Comparison of ENCODE assay signal across 12 cellular contexts in genomic region chr17:76753061-76753961, GRCh38. TPM values are rescaled to one million over a fixed set of nuclear protein-coding genes. Genes with fewer than 3 reads are reported as not detected.
DNase-seq lines count a peak whose midpoint lies in the region; ATAC-seq and TF ChIP-seq lines count a peak whose summit lies in the region.
"Had no signal": no experiment of that assay in that cellular context is flagged by ENCODE, and none has a peak within 500 bp of the region (broad histone marks: within the 10 kb centered on the region; RNA-seq: fewer than 3 reads in every experiment).

No MANE protein-coding gene starts in this region.

- no peaks in the 10 kb centered on the region for H3K27me3 ChIP-seq in CD8-positive, alpha-beta T cell (ENCODE audit: insufficient read depth, low read length)
- no peaks in the 10 kb centered on the region for H3K27me3 ChIP-seq in mucosa of stomach (ENCODE audit: control insufficient read depth, insufficient read depth, low read length)

- H4K20me1 ChIP-seq in OCI-LY7 (ENCODE audit: insufficient read depth, low read length): no peaks in the 10 kb centered on the region

- H3K36me3 Mint-ChIP-seq in CD8-positive, alpha-beta T cell: peaks cover 28% of the 10 kb centered on the region
- peaks cover 4% of the 10 kb centered on the region for H3K36me3 Mint-ChIP-seq in activated naive CD4-positive, alpha-beta T cell treated with anti-CD3 and anti-CD28 coated beads, Interleukin-2, amount 50 U/mL, for 24 hours

- BruUV-seq in OCI-LY7 (replicated peaks; lab: Mats Ljungman, UMichigan): no TSS peak

- peak overlapping the region; percentile 1 for H3K4me2 ChIP-seq in OCI-LY7 (ENCODE audit: low read length)

- CTCF ChIA-PET in CD8-positive, alpha-beta T cell (lab: Charles Lee): interaction anchor here (1.2 kb wide), 1 partner anchor 38 kb away, joined by 4 read pairs; no protein-coding TSS in a partner anchor
- CTCF ChIA-PET in OCI-LY7 (lab: Charles Lee; ENCODE audit: unreplicated experiment): no interaction called here

- peak overlapping the region; percentile 86 for H3K27ac ChIP-seq in CD8-positive, alpha-beta T cell (ENCODE audit: low read depth, low read length)
- peak overlapping the region; percentile 70 for H3K27ac ChIP-seq in OCI-LY7 (ENCODE audit: low read depth, low read length, poor library complexity, severe bottlenecking)
- H3K27ac ChIP-seq: C4-2B had no signal

- H3K4me1 Mint-ChIP-seq in CD8-positive, alpha-beta T cell (ENCODE audit: low read depth): peaks cover 23% of the 10 kb centered on the region
- H3K4me1 Mint-ChIP-seq in activated naive CD4-positive, alpha-beta T cell treated with anti-CD3 and anti-CD28 coated beads, Interleukin-2, amount 50 U/mL, for 24 hours: peaks cover 28% of the 10 kb centered on the region

- ATAC-seq in CD8-positive, alpha-beta T cell: peak; percentile 82
- ATAC-seq in GM18907 (IDR thresholded peaks at IDR 0.05; ENCODE audit: unreplicated experiment): no peak

- no peaks in the 10 kb centered on the region for H3K9me3 ChIP-seq in CD8-positive, alpha-beta T cell (ENCODE audit: low read length)
- H3K9me3 ChIP-seq in OCI-LY7 (ENCODE audit: low read length): no peaks in the 10 kb centered on the region
- H3K9me3 ChIP-seq in mucosa of stomach (ENCODE audit: control insufficient read depth, low read length): no peaks in the 10 kb centered on the region

- POLR2A ChIA-PET in CD8-positive, alpha-beta T cell (lab: Charles Lee): interaction anchor here (0.9 to 1.2 kb wide), 3 partner anchors 19 to 27 kb away, joined by 3 to 5 read pairs (median 4); partner anchors contain the start of genes JMJD6 and METTL23
- POLR2A ChIA-PET in OCI-LY7 (lab: Charles Lee): no interaction called here

- peak overlapping the region; percentile 40 for H3K4me3 ChIP-seq in CD8-positive, alpha-beta T cell (ENCODE audit: low read depth, low read length)
- H3K4me3 ChIP-seq in OCI-LY7 (ENCODE audit: low read depth, low read length, poor library complexity, severe bottlenecking) (no peak overlapping the region), mucosa of stomach (ENCODE audit: low read length) (no peak overlapping the region)

- TF ChIP-seq CTCF in CD8-positive, alpha-beta T cell (IDR thresholded peaks at IDR 0.05): no peak
- TF ChIP-seq CTCF in OCI-LY7 (conservative IDR thresholded peaks at IDR 0.05; ENCODE audit: low read length) (no peak), GM20000 (IDR thresholded peaks at IDR 0.05; ENCODE audit: extremely low read depth, missing control alignments) (no peak)

- peak overlapping the region; percentile 29 for H3K9ac ChIP-seq in mucosa of stomach (ENCODE audit: low read length)

- H3K4me1 ChIP-seq in CD8-positive, alpha-beta T cell (ENCODE audit: insufficient read depth, low read length): peaks cover 20% of the 10 kb centered on the region
- H3K4me1 ChIP-seq in OCI-LY7 (ENCODE audit: insufficient read depth, low read length, poor library complexity, severe bottlenecking) (peaks cover 28% of the 10 kb centered on the region), mucosa of stomach (ENCODE audit: control insufficient read depth, insufficient read depth, low read length) (no peaks in the 10 kb centered on the region)

- no peak overlapping the region for H2AFZ ChIP-seq in OCI-LY7 (ENCODE audit: low read length)

- no peaks in the 10 kb centered on the region; the same call in 1 of the 2 replicates for H3K79me2 ChIP-seq in OCI-LY7 (ENCODE audit: insufficient read depth, low read depth, low read length)

- H3K36me3 ChIP-seq in CD8-positive, alpha-beta T cell (ENCODE audit: insufficient read depth, low read length): no peaks in the 10 kb centered on the region
- H3K36me3 ChIP-seq in OCI-LY7 (ENCODE audit: insufficient read depth, low read length) (peaks cover 76% of the 10 kb centered on the region), mucosa of stomach (ENCODE audit: control insufficient read depth, insufficient read depth, low read length) (no peaks in the 10 kb centered on the region)

- H3K9me2 ChIP-seq in OCI-LY7 (ENCODE audit: insufficient read depth, low read length): no peaks in the 10 kb centered on the region

- H3K4me3 Mint-ChIP-seq in CD8-positive, alpha-beta T cell: peak overlapping the region; percentile 84
- peak overlapping the region; percentile 90 for H3K4me3 Mint-ChIP-seq in activated naive CD4-positive, alpha-beta T cell treated with anti-CD3 and anti-CD28 coated beads, Interleukin-2, amount 50 U/mL, for 24 hours

- intact Hi-C loops in CD8-positive, alpha-beta T cell (cut with DNase I, micrococcal nuclease): loop anchor here (1.0 to 5.0 kb wide), 6 partner anchors 15 to 37 kb away; partner anchors contain the start of genes JMJD6 (in 1 of the 2), METTL23 (in 1 of the 2), MFSD11 (in 1 of the 2) and SRSF2 (in 1 of the 2)
- intact Hi-C loops in OCI-LY7 (cut with micrococcal nuclease; ENCODE audit: unreplicated experiment): no loop called here

- peak in 4 of 7 experiments; percentile 16 to 64 (median 46) for DNase-seq in CD8-positive, alpha-beta T cell
- DNase-seq in OCI-LY7 (ENCODE audit: low spot score) (peak; percentile 31), GM20000 (ENCODE audit: low spot score) (no peak), NCI-H1417 (lab: John Stamatoyannopoulos, UW) (no peak), ureter (ENCODE audit: low spot score) (no peak)
- DNase-seq: naive B cell, NCI-H1092 treated with DMSO at 0.1 percent for 48 hours, NCI-H774 had no signal

- no peaks in the 10 kb centered on the region for H3K27me3 Mint-ChIP-seq in CD8-positive, alpha-beta T cell (ENCODE audit: low read depth)
- H3K27me3 Mint-ChIP-seq in activated naive CD4-positive, alpha-beta T cell treated with anti-CD3 and anti-CD28 coated beads, Interleukin-2, amount 50 U/mL, for 24 hours: no peaks in the 10 kb centered on the region
- H3K27me3 Mint-ChIP-seq: naive B cell had no signal

- no peaks in the 10 kb centered on the region for H3K9me3 Mint-ChIP-seq in CD8-positive, alpha-beta T cell
- no peaks in the 10 kb centered on the region for H3K9me3 Mint-ChIP-seq in activated naive CD4-positive, alpha-beta T cell treated with anti-CD3 and anti-CD28 coated beads, Interleukin-2, amount 50 U/mL, for 24 hours
- H3K9me3 Mint-ChIP-seq: naive B cell had no signal

- peak overlapping the region; percentile 98 for H3K27ac Mint-ChIP-seq in CD8-positive, alpha-beta T cell
- H3K27ac Mint-ChIP-seq in activated naive CD4-positive, alpha-beta T cell treated with anti-CD3 and anti-CD28 coated beads, Interleukin-2, amount 50 U/mL, for 24 hours: peak overlapping the region; percentile 99

RNA-seq across cellular contexts. Expression of gene MFSD11, which starts 15.4 kb away (rescaled TPM):
- 10 to 100 TPM; 28.6 to 34.4 TPM for total RNA-seq in CD8-positive, alpha-beta T cell
- 52.6 and 55.1 TPM in 2 replicates for total RNA-seq in OCI-LY7 (2014; rRNA removed; shearing (Covaris generic))
- 63.1 and 68.4 TPM in 2 replicates for total RNA-seq in OCI-LY7 (2022)
- total RNA-seq in ureter: 27.0 TPM

RNA-seq across cellular contexts. Expression of gene SRSF2, which starts 16.2 kb away (rescaled TPM):
- total RNA-seq in CD8-positive, alpha-beta T cell: 100 to 1,000 TPM; 621 to 637 TPM
- total RNA-seq in OCI-LY7 (2014; rRNA removed; shearing (Covaris generic)): 1,143 and 2,207 TPM in 2 replicates
- total RNA-seq in OCI-LY7 (2022): 619 and 683 TPM in 2 replicates
- 231 TPM for total RNA-seq in ureter

RNA-seq across cellular contexts. Expression of gene METTL23, which starts 26.7 kb away (rescaled TPM):
- total RNA-seq in CD8-positive, alpha-beta T cell: 10 to 100 TPM; 40.3 to 43.1 TPM
- 91.8 and 93.7 TPM in 2 replicates for total RNA-seq in OCI-LY7 (2014; rRNA removed; shearing (Covaris generic))
- total RNA-seq in OCI-LY7 (2022) (82.7 and 102 TPM in 2 replicates), ureter (28.5 TPM)

RNA-seq across cellular contexts. Expression of gene JMJD6, which starts 26.9 kb away (rescaled TPM):
- 100 to 1,000 TPM; 316 to 336 TPM for total RNA-seq in CD8-positive, alpha-beta T cell
- 39.9 and 41.2 TPM in 2 replicates for total RNA-seq in OCI-LY7 (2014; rRNA removed; shearing (Covaris generic))
- total RNA-seq in OCI-LY7 (2022): 46.0 and 71.2 TPM in 2 replicates
- 28.2 TPM for total RNA-seq in ureter

RNA-seq across cellular contexts. Expression of gene MXRA7, which starts 42.5 kb away (rescaled TPM):
- 10 to 100 TPM; 23.9 to 27.8 TPM for total RNA-seq in CD8-positive, alpha-beta T cell
- 1.1 and 1.6 TPM in 2 replicates for total RNA-seq in OCI-LY7 (2014; rRNA removed; shearing (Covaris generic))
- total RNA-seq in OCI-LY7 (2022) (4.9 and 5.3 TPM in 2 replicates), ureter (129 TPM)

Comparison
In these comparisons a context has a peak if more than half of its experiments do, and no peak if none do; other contexts are left out.
1. DNase-seq: peak in CD8-positive, alpha-beta T cell (4 of 7) and OCI-LY7 (single experiment); none in GM20000 (single experiment), NCI-H1417 (0 of 3) and ureter (single experiment).